ENCODE assay signal across 8 cellular contexts in genomic region chr16:30444231-30445148, GRCh38. TPM values are rescaled to one million over a fixed set of nuclear protein-coding genes. Genes with fewer than 3 reads are reported as not detected.
A peak's percentile ranks its signal among the peaks of the same experiment; 100 is the strongest.
DNase-seq lines count a peak whose midpoint lies in the region; ATAC-seq and TF ChIP-seq lines count a peak whose summit lies in the region.

No MANE protein-coding gene starts in this region.

- POLR2A ChIA-PET in Panc1 (lab: Charles Lee), result interaction anchor here (0.6 kb wide), 1 partner anchor 88 kb away, joined by 5 read pairs; no protein-coding TSS in a partner anchor

- CTCF ChIA-PET in Panc1 (lab: Charles Lee), result interaction anchor here (0.6 kb wide), 1 partner anchor 198 kb away, joined by 5 read pairs; no protein-coding TSS in a partner anchor

- no peaks in the 10 kb centered on the region for H3K27me3 ChIP-seq in GM06990 (replicated peaks; ENCODE audit: control insufficient read depth, insufficient read depth, low read length)
- H3K27me3 ChIP-seq in Panc1 (ENCODE audit: control insufficient read depth, insufficient read depth, low read length), result no peaks in the 10 kb centered on the region
- no peaks in the 10 kb centered on the region for H3K27me3 ChIP-seq in esophagus muscularis mucosa
- no peaks in the 10 kb centered on the region for H3K27me3 ChIP-seq in psoas muscle (ENCODE audit: insufficient read depth in 3 of 3, low read length in 2 of 3)

- H3K4me1 ChIP-seq in Panc1 (ENCODE audit: control insufficient read depth, insufficient read depth, low read length) (peaks cover 14% of the 10 kb centered on the region), esophagus muscularis mucosa (peaks cover 17 to 27% (median 24%) of the 10 kb centered on the region in 4 donors), psoas muscle (peaks cover 22% of the 10 kb centered on the region)

- in situ Hi-C loops in Panc1 (cut with HindIII; ENCODE audit: low pct_unique_long_range_greater_than_20kb, low sequenced_read_pairs), result no loop called here

- H3K4me3 ChIP-seq in GM06990 (replicated peaks; ENCODE audit: low read depth, low read length) (peak overlapping the region; percentile 92), Panc1 (ENCODE audit: low read depth in 2 of 2, low read length in 2 of 2) (peak overlapping the region; percentile 74 to 82), esophagus muscularis mucosa (peak overlapping the region; percentile 77 to 95 (median 82)), psoas muscle (peak overlapping the region; percentile 97)

- DNase-seq in GM06990 (ENCODE audit: extremely low read depth, insufficient read length) (no peak), Panc1 (ENCODE audit: low read depth, low spot score) (no peak), esophagus muscularis mucosa (ENCODE audit: extremely low spot score) (no peak), psoas muscle (no peak), UCSD-AML1 (lab: John Stamatoyannopoulos, UW; ENCODE audit: unreplicated experiment) (no peak), cerebellar cortex (ENCODE audit: low spot score) (no peak)
- DNase-seq in stimulated activated naive CD4-positive, alpha-beta T cell (lab: John Stamatoyannopoulos, UW), result no peak

- H3K36me3 ChIP-seq in GM06990 (ENCODE audit: control insufficient read depth, insufficient read depth, low read length), result peaks cover 1% of the 10 kb centered on the region
- H3K36me3 ChIP-seq in Panc1 (ENCODE audit: control insufficient read depth, insufficient read depth, low read length), result 0 out of 2 replicates have a peak, but pooled peaks cover 5% of the 10 kb centered on the region
- H3K36me3 ChIP-seq in esophagus muscularis mucosa, result peaks cover 0 to 21% (median 5%) of the 10 kb centered on the region in 4 donors
- H3K36me3 ChIP-seq in psoas muscle (ENCODE audit: insufficient read depth in 1 of 2, low read depth in 1 of 2), result peaks cover 0 to 17% of the 10 kb centered on the region in 2 donors

- no peaks in the 10 kb centered on the region for H3K9me3 ChIP-seq in Panc1 (ENCODE audit: control insufficient read depth, insufficient read depth, low read depth, low read length)
- H3K9me3 ChIP-seq in esophagus muscularis mucosa, result no peaks in the 10 kb centered on the region
- no peaks in the 10 kb centered on the region for H3K9me3 ChIP-seq in psoas muscle

- no TSS peak for BruUV-seq in Panc1 (replicated peaks; lab: Mats Ljungman, UMichigan)

- H3K27ac ChIP-seq in Panc1 (ENCODE audit: low read length), result peak overlapping the region; percentile 86
- H3K27ac ChIP-seq in esophagus muscularis mucosa (replicated peaks in 1 of 4), result peak overlapping the region; percentile 93 to 99 (median 98)
- peak overlapping the region; percentile 100 for H3K27ac ChIP-seq in psoas muscle

- 94% methylated on average over 29 of the region's 29 CpGs for WGBS in esophagus muscularis mucosa
- 86 to 90% (median 87%) methylated on average over 29 of the region's 29 CpGs for WGBS in psoas muscle, 3 donors

- TF ChIP-seq EP300 in esophagus muscularis mucosa (IDR thresholded peaks at IDR 0.05), result no peak

- TF ChIP-seq POLR2A in esophagus muscularis mucosa (IDR thresholded peaks at IDR 0.05; ENCODE audit: low read depth), result no peak

- no peak; the same call in 1 of the 2 replicates for ATAC-seq in Panc1
- ATAC-seq in psoas muscle, result no peak
- ATAC-seq in HG02642 (IDR thresholded peaks at IDR 0.05; ENCODE audit: poor library complexity, unreplicated experiment), result no peak

- TF ChIP-seq CTCF in GM06990 (IDR thresholded peaks at IDR 0.05; ENCODE audit: insufficient read depth, low read length, poor library complexity, severe bottlenecking) (no peak), Panc1 (IDR thresholded peaks at IDR 0.05) (no peak), esophagus muscularis mucosa (IDR thresholded peaks at IDR 0.05) (no peak), psoas muscle (IDR thresholded peaks at IDR 0.05) (no peak)

- intact Hi-C loops in Panc1 (cut with micrococcal nuclease; ENCODE audit: unreplicated experiment), result loop anchor here (10.0 kb wide), 1 partner anchor 80 kb away; the partner anchor contains the start of gene ZNF768
- intact Hi-C loops in esophagus muscularis mucosa (cut with DNase I), result loop anchor here (10.0 kb wide), 1 partner anchor 170 kb away; the partner anchor contains the start of gene ZNF689
- intact Hi-C loops in psoas muscle (cut with DNase I), result loop anchor here (1.0 to 10.0 kb wide), 3 partner anchors 83 to 190 kb away; partner anchors contain the start of gene ZNF768 (in 1 of the 2)

RNA-seq across cellular contexts. Expression of gene SEPHS2, which starts 1.2 kb away (rescaled TPM):
- total RNA-seq in Panc1 (2021; ENCODE audit: unreplicated experiment), result 68.5 TPM
- 57.5 TPM for polyA plus RNA-seq in Panc1 (2012; ENCODE audit: insufficient read length)
- 10 to 100 TPM; 26.5 to 37.6 (median 33.8) TPM for total RNA-seq in esophagus muscularis mucosa
- total RNA-seq in psoas muscle, result 10 to 100 TPM; 25.4 to 61.4 (median 46.9) TPM
- 10 to 100 TPM; 39.0 to 96.7 (median 63.8) TPM for polyA plus RNA-seq in psoas muscle

RNA-seq across cellular contexts. Expression of gene DCTPP1, which starts 14.7 kb away (rescaled TPM):
- total RNA-seq in Panc1 (2021; ENCODE audit: unreplicated experiment), result 120 TPM
- 162 TPM for polyA plus RNA-seq in Panc1 (2012; ENCODE audit: insufficient read length)
- total RNA-seq in esophagus muscularis mucosa, result 10 to 100 TPM; 11.1 to 21.7 (median 14.1) TPM
- total RNA-seq in psoas muscle, result 10 to 100 TPM; 23.3 to 54.4 (median 33.9) TPM
- 10 to 100 TPM; 42.2 to 84.2 (median 52.7) TPM for polyA plus RNA-seq in psoas muscle

RNA-seq across cellular contexts. Expression of gene ITGAL, which starts 28.1 kb away (rescaled TPM):
- total RNA-seq in Panc1 (2021; ENCODE audit: unreplicated experiment) (0.54 TPM), esophagus muscularis mucosa (1 to 10 TPM; 1.5 to 2.7 (median 2.5) TPM), psoas muscle (1 to 10 TPM; 1.1 to 3.0 (median 2.3) TPM)
- not detected for polyA plus RNA-seq in Panc1 (2012; ENCODE audit: insufficient read length)
- polyA plus RNA-seq in psoas muscle, result under 1 TPM; 0.21 to 0.29 (median 0.27) TPM

RNA-seq across cellular contexts. Expression of gene ZNF771, which starts 37.1 kb away (rescaled TPM):
- 14.4 TPM for total RNA-seq in Panc1 (2021; ENCODE audit: unreplicated experiment)
- 20.9 TPM for polyA plus RNA-seq in Panc1 (2012; ENCODE audit: insufficient read length)
- total RNA-seq in esophagus muscularis mucosa, result 10 to 100 TPM; 20.1 to 25.3 (median 22.7) TPM
- 10 to 100 TPM in 2 of 4 donors, 1 to 10 TPM in 2; 4.8 to 14.6 (median 9.1) TPM for total RNA-seq in psoas muscle
- 1 to 10 TPM; 5.3 to 7.4 (median 5.4) TPM for polyA plus RNA-seq in psoas muscle

RNA-seq across cellular contexts. Expression of gene ZNF48, which starts 49.3 kb away (rescaled TPM):
- total RNA-seq in Panc1 (2021; ENCODE audit: unreplicated experiment), result 16.6 TPM
- 17.6 TPM for polyA plus RNA-seq in Panc1 (2012; ENCODE audit: insufficient read length)
- total RNA-seq in esophagus muscularis mucosa, result 10 to 100 TPM in 3 of 4 donors, 1 to 10 TPM in 1; 8.3 to 17.6 (median 12.8) TPM
- 1 to 10 TPM; 2.8 to 7.8 (median 5.6) TPM for total RNA-seq in psoas muscle
- 1 to 10 TPM; 2.3 to 7.4 (median 3.2) TPM for polyA plus RNA-seq in psoas muscle
